8 cellular contexts compared by ENCODE assay signal in genomic region chr13:28574617-28575142, GRCh38.
DNase-seq lines count a peak whose midpoint lies in the region; ATAC-seq, FAIRE-seq and TF ChIP-seq lines count a peak whose summit lies in the region.

No MANE protein-coding gene starts in this region.

- intact Hi-C loops in esophagus squamous epithelium (cut with DNase I): no loop called here

- ATAC-seq in GM18511 (IDR thresholded peaks at IDR 0.05; ENCODE audit: unreplicated experiment) (peak; percentile 51), GM18520 (IDR thresholded peaks at IDR 0.05; ENCODE audit: unreplicated experiment) (no peak), HG03521 (IDR thresholded peaks at IDR 0.05; ENCODE audit: unreplicated experiment) (no peak)

- no peaks in the 10 kb centered on the region for H3K9me3 ChIP-seq in esophagus squamous epithelium

- H3K36me3 ChIP-seq in esophagus squamous epithelium: no peaks in the 10 kb centered on the region

- DNase-seq in RPMI7951 (ENCODE audit: low read depth) (peak; percentile 89), fibroblast of gingiva (ENCODE audit: low read depth) (peak; percentile 65), frontal cortex (ENCODE audit: low spot score in 2 of 2) (no peak), esophagus squamous epithelium (lab: John Stamatoyannopoulos, UW) (no peak)
- DNase-seq in stimulated activated CD4-positive, alpha-beta T cell treated with anti-CD3 and anti-CD28 coated beads, Interleukin-12 subunit alpha, Interleukin-12 subunit beta, amount 100 ng/mL, for 48 hours (ENCODE audit: low read depth in 2 of 3, low spot score in 1 of 3): peak; percentile 16 to 38 (median 26)

- no peak overlapping the region for H3K4me3 ChIP-seq in esophagus squamous epithelium

- no peak for FAIRE-seq in frontal cortex (lab: Jason Lieb, UNC)

- peaks cover 0 to 5% (median 0%) of the 10 kb centered on the region in 4 donors for H3K27me3 ChIP-seq in esophagus squamous epithelium

- no peaks in the 10 kb centered on the region for H3K4me1 ChIP-seq in esophagus squamous epithelium

- WGBS in esophagus squamous epithelium, 2 donors: 35 to 83% methylated on average over 6 to 10 of the region's 10 CpGs

- TF ChIP-seq CTCF in esophagus squamous epithelium (IDR thresholded peaks at IDR 0.05): no peak

- H3K27ac ChIP-seq in esophagus squamous epithelium: peak overlapping the region in 1 of 4 donors; percentile 5

- TF ChIP-seq POLR2A in esophagus squamous epithelium (IDR thresholded peaks at IDR 0.05): no peak

Comparison
In these comparisons a context has a peak if more than half of its experiments do, and no peak if none do; other contexts are left out.
1. DNase-seq: peak in RPMI7951 (single experiment), fibroblast of gingiva (single experiment) and stimulated activated CD4-positive, alpha-beta T cell treated with anti-CD3 and anti-CD28 coated beads, Interleukin-12 subunit alpha, Interleukin-12 subunit beta, amount 100 ng/mL, for 48 hours (3 of 3); none in frontal cortex (0 of 2) and esophagus squamous epithelium (single experiment).